Comparison of ENCODE assay signal across 7 cellular contexts in genomic region chr1:110921953-110922352, GRCh38. TPM values are rescaled to one million over a fixed set of nuclear protein-coding genes. Genes with fewer than 3 reads are reported as not detected.
"Had no signal": no experiment of that assay in that cellular context is flagged by ENCODE, and none has a peak within 500 bp of the region (broad histone marks: within the 10 kb centered on the region; RNA-seq: fewer than 3 reads in every experiment).

No MANE protein-coding gene starts in this region.

- FAIRE-seq: GM12878, GM12892, GM18507, GM19239 had no signal

- ATAC-seq: GM12878 had no signal

- DNase-seq: GDM1, GF-D8 had no signal

- H3K4me3 ChIP-seq: GM12878 had no signal

RNA-seq across cellular contexts. Expression of gene CD53, which starts 49.0 kb away (rescaled TPM):
- total RNA-seq: G401 had no signal
